Comparison of ENCODE assay signal across 27 cellular contexts in genomic region chr12:19998968-19999792, GRCh38.
A peak's percentile ranks its signal among the peaks of the same experiment; 100 is the strongest.
DNase-seq lines count a peak whose midpoint lies in the region; ATAC-seq and TF ChIP-seq lines count a peak whose summit lies in the region.
"Had no signal": no experiment of that assay in that cellular context is flagged by ENCODE, and none has a peak within 500 bp of the region (broad histone marks: within the 10 kb centered on the region; RNA-seq: fewer than 3 reads in every experiment).

No MANE protein-coding gene starts in this region.

- in situ Hi-C loops in ACHN (cut with HindIII; ENCODE audit: low pct_ligation_motif_present, low pct_unique_long_range_greater_than_20kb, low sequenced_read_pairs): no loop called here

- H3K9me3 ChIP-seq in neural progenitor cell (ENCODE audit: low read depth): no peaks in the 10 kb centered on the region
- H3K9me3 ChIP-seq: psoas muscle, uterus had no signal

- no peak for ATAC-seq in WTC11
- ATAC-seq in left ventricle myocardium superior: peak; percentile 61
- ATAC-seq in GM19452 (IDR thresholded peaks at IDR 0.05; ENCODE audit: unreplicated experiment): no peak
- ATAC-seq: K562, psoas muscle had no signal

- H3K79me2 ChIP-seq in neural progenitor cell (ENCODE audit: low read depth): no peaks in the 10 kb centered on the region

- H3K9me3 Mint-ChIP-seq in WTC11: peaks cover 8% of the 10 kb centered on the region
- no peaks in the 10 kb centered on the region for H3K9me3 Mint-ChIP-seq in neural progenitor cell

- H3K27ac ChIP-seq in neural progenitor cell: no peak overlapping the region
- H3K27ac ChIP-seq: psoas muscle, uterus, VCaP had no signal

- no peak for TF ChIP-seq CTCF in WTC11 (IDR thresholded peaks at IDR 0.05)
- no peak for TF ChIP-seq CTCF in neural progenitor cell (IDR thresholded peaks at IDR 0.05)

- H3F3A ChIP-seq in neural progenitor cell (ENCODE audit: low read depth): no peaks in the 10 kb centered on the region

- no peak overlapping the region for H3K4me3 ChIP-seq in neural progenitor cell
- H3K4me3 ChIP-seq: K562, psoas muscle, uterus had no signal

- H2AFZ ChIP-seq in neural progenitor cell (replicated peaks): peak overlapping the region; percentile 55

- H3K4me3 Mint-ChIP-seq in WTC11: no peak overlapping the region
- no peak overlapping the region for H3K4me3 Mint-ChIP-seq in neural progenitor cell
- H3K4me3 Mint-ChIP-seq: neural crest cell; T-helper 1 cell treated with Interleukin-12 subunit alpha and Interleukin-12 subunit beta and Interleukin-4 antibody, amounts not matched to agents 30 μg/mL and 1 μg/mL, for 36 hours had no signal

- no peak overlapping the region for H3K9ac ChIP-seq in neural progenitor cell

- H3K4me2 ChIP-seq in neural progenitor cell: no peak overlapping the region

- CTCF ChIA-PET in WTC11 (lab: Charles Lee): no interaction called here

- no peaks in the 10 kb centered on the region for H3K27me3 ChIP-seq in neural progenitor cell
- H3K27me3 ChIP-seq: uterus had no signal

- DNase-seq in ACHN (peak; percentile 12), WTC11 (ENCODE audit: low spot score) (no peak), left ventricle myocardium superior (no peak), neural progenitor cell (ENCODE audit: low spot score) (no peak), AG08396 (ENCODE audit: low spot score) (no peak), head of caudate nucleus (no peak)
- no peak for DNase-seq in activated T-cell treated with anti-CD3 and anti-CD28 coated beads, Interleukin-2, amount 50 U/mL, for 1 hour
- DNase-seq: activated CD4-positive, alpha-beta T cell treated with anti-CD3 and anti-CD28 coated beads, Interleukin-2, amount 50 U/mL, for 1 hour; activated CD8-positive, alpha-beta memory T cell treated with anti-CD3 and anti-CD28 coated beads, Interleukin-2, amount 50 U/mL, for 48 hours; activated gamma-delta T cell treated with Interleukin-2 at 50 U/mL for 16 hours; amniotic stem cell; C1 segment of cervical spinal cord; DMS 273 treated with DMSO at 0.1 percent for 48 hours; foreskin melanocyte; GOT3; NCI-H1436 treated with DMSO at 0.1 percent for 48 hours; NCI-H2171 treated with DMSO at 0.1 percent for 48 hours; NCI-H774; psoas muscle; SIG-M5; stimulated activated CD4-positive, alpha-beta T cell treated with anti-CD3 and anti-CD28 coated beads, Interleukin-12 subunit alpha, Interleukin-12 subunit beta, amount 100 ng/mL, for 4 hours; uterus had no signal

- H3K27ac Mint-ChIP-seq in WTC11 (peak overlapping the region; percentile 61; the same call in 1 of the 2 replicates), neural progenitor cell (peak overlapping the region; percentile 2)
- H3K27ac Mint-ChIP-seq: T-helper 1 cell treated with Interleukin-12 subunit alpha and Interleukin-12 subunit beta and Interleukin-4 antibody, amounts not matched to agents 30 μg/mL and 1 μg/mL, for 36 hours had no signal

- intact Hi-C loops in left ventricle myocardium superior (cut with micrococcal nuclease): no loop called here
- intact Hi-C loops in head of caudate nucleus (cut with DNase I): no loop called here

- H3K4me1 Mint-ChIP-seq in WTC11: peaks cover 6% of the 10 kb centered on the region
- peaks cover 18% of the 10 kb centered on the region for H3K4me1 Mint-ChIP-seq in neural progenitor cell

- H3K36me3 ChIP-seq in neural progenitor cell: no peaks in the 10 kb centered on the region
- H3K36me3 ChIP-seq: uterus had no signal

- H3K27me3 Mint-ChIP-seq in WTC11 (ENCODE audit: low read depth) (no peaks in the 10 kb centered on the region), neural progenitor cell (ENCODE audit: insufficient read depth, low read depth) (peaks cover 5% of the 10 kb centered on the region)

- H3K36me3 Mint-ChIP-seq in WTC11: no peaks in the 10 kb centered on the region
- no peaks in the 10 kb centered on the region for H3K36me3 Mint-ChIP-seq in neural progenitor cell

- POLR2A ChIA-PET in WTC11 (lab: Charles Lee): no interaction called here

- H4K20me1 ChIP-seq in neural progenitor cell (ENCODE audit: low read depth): no peaks in the 10 kb centered on the region

- no peaks in the 10 kb centered on the region for H3K4me1 ChIP-seq in neural progenitor cell
- H3K4me1 ChIP-seq: psoas muscle, uterus had no signal

TF ChIP-seq in WTC11, 78 proteins besides CTCF, POLR2A, EP300 and RAD21:
- TF ChIP-seq KAT7 (CRISPR knock-in tag; IDR thresholded peaks at IDR 0.05; ENCODE audit: borderline replicate concordance) (no peak), HMGXB4 (CRISPR knock-in tag; IDR thresholded peaks at IDR 0.05) (no peak), ZNF671 (CRISPR knock-in tag; IDR thresholded peaks at IDR 0.05) (no peak), JAZF1 (CRISPR knock-in tag; IDR thresholded peaks at IDR 0.05) (no peak)
